Comparison of ENCODE assay signal across 23 cellular contexts in the genomic region with DNA sequence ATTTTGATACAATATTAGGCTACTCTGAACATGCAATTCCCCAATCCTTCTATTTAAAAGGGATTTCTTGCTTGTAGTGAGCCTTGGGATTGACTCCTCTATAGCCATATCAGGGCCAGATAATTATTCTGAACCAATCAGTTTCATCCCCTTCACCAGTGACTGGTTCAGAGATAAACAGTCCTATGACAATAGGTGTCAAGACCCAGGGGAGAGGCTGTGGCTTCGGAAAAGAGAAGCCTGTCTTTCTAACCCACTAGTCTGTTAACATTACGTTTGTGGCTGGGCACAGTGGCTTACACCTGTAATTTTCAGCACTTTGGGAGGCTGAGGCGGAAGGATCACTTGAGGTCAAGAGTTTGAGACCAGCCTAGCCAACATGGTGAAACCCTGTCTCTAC. TPM values are rescaled to one million over a fixed set of nuclear protein-coding genes. Genes with fewer than 3 reads are reported as not detected.
A peak's percentile ranks its signal among the peaks of the same experiment; 100 is the strongest.
DNase-seq lines count a peak whose midpoint lies in the region; ATAC-seq and TF ChIP-seq lines count a peak whose summit lies in the region.
"Had no signal": no experiment of that assay in that cellular context is flagged by ENCODE, and none has a peak within 500 bp of the region (broad histone marks: within the 10 kb centered on the region; RNA-seq: fewer than 3 reads in every experiment).

No MANE protein-coding gene starts in this region.

- H3K4me1 ChIP-seq in BLaER1 (peaks cover 66% of the 10 kb centered on the region), OCI-LY3 (ENCODE audit: low read length) (peaks cover 67% of the 10 kb centered on the region), endodermal cell (ENCODE audit: control insufficient read depth, insufficient read depth, low read length) (peaks cover 15% of the 10 kb centered on the region)

- H3K36me3 Mint-ChIP-seq in endodermal cell (ENCODE audit: low read depth) = no peaks in the 10 kb centered on the region
- H3K36me3 Mint-ChIP-seq in naive B cell = no peaks in the 10 kb centered on the region
- H3K36me3 Mint-ChIP-seq: CD14-positive monocyte; CD8-positive, alpha-beta memory T cell had no signal

- H3K27ac Mint-ChIP-seq in endodermal cell = no peak overlapping the region
- no peak overlapping the region for H3K27ac Mint-ChIP-seq in naive B cell
- H3K27ac Mint-ChIP-seq: CD14-positive monocyte; CD4-positive, alpha-beta T cell; CD8-positive, alpha-beta memory T cell; HFFc6 had no signal

- H3K36me3 ChIP-seq in BLaER1 = no peaks in the 10 kb centered on the region
- H3K36me3 ChIP-seq in OCI-LY3 (replicated peaks; ENCODE audit: low read depth, low read length) = no peaks in the 10 kb centered on the region
- no peaks in the 10 kb centered on the region for H3K36me3 ChIP-seq in endodermal cell (ENCODE audit: control insufficient read depth, insufficient read depth, low read length)
- H3K36me3 ChIP-seq: HAP-1 had no signal

- peak overlapping the region; percentile 93 for H3K4me2 ChIP-seq in BLaER1
- H3K4me2 ChIP-seq in OCI-LY3 (ENCODE audit: low read length) = peak overlapping the region; percentile 79
- H3K4me2 ChIP-seq: A549 had no signal

- DNase-seq in endodermal cell (peak; percentile 51), naive B cell (no peak), head of caudate nucleus (no peak), ureter (ENCODE audit: low spot score) (no peak)
- DNase-seq in activated CD4-positive, alpha-beta T cell treated with anti-CD3 and anti-CD28 coated beads, Interleukin-2, amount 50 U/mL, for 1 hour = no peak
- DNase-seq: 8988T; ACHN; AML-193; CD4-positive, alpha-beta T cell; CD8-positive, alpha-beta memory T cell; DMS 273 treated with DMSO at 0.1 percent for 48 hours; DMS79; EL; GDM1; GOT3; HFFc6 had no signal

- H3K27ac ChIP-seq in BLaER1 (no peak overlapping the region), OCI-LY3 (ENCODE audit: low read length) (peak overlapping the region; percentile 96), endodermal cell (ENCODE audit: low read depth, low read length) (no peak overlapping the region)

- no peak for TF ChIP-seq CTCF in OCI-LY3 (IDR thresholded peaks at IDR 0.05; ENCODE audit: low read depth, low read length)
- TF ChIP-seq CTCF in endodermal cell (conservative IDR thresholded peaks at IDR 0.05) = no peak

- peaks cover 13% of the 10 kb centered on the region for H4K20me1 ChIP-seq in BLaER1
- H4K20me1 ChIP-seq in OCI-LY3 (ENCODE audit: insufficient read depth, low read length) = no peaks in the 10 kb centered on the region

- H3K27me3 Mint-ChIP-seq in endodermal cell (ENCODE audit: insufficient read depth) (peaks cover 48% of the 10 kb centered on the region), naive B cell (peaks cover 13 to 25% (median 24%) of the 10 kb centered on the region in 3 donors)

- H3K4me1 Mint-ChIP-seq in endodermal cell (peaks cover 32% of the 10 kb centered on the region), naive B cell (peaks cover 48 to 77% (median 62%) of the 10 kb centered on the region in 3 donors)

- H3K9me3 ChIP-seq in BLaER1 (no peaks in the 10 kb centered on the region), OCI-LY3 (ENCODE audit: insufficient read depth, low read length) (no peaks in the 10 kb centered on the region), endodermal cell (ENCODE audit: control insufficient read depth, low read length) (no peaks in the 10 kb centered on the region)
- H3K9me3 ChIP-seq: A549, HAP-1 had no signal

- ATAC-seq in naive B cell (ENCODE audit: low read depth in 2 of 2) (no peak), HG02798 (IDR thresholded peaks at IDR 0.05; ENCODE audit: poor library complexity, unreplicated experiment) (no peak)
- ATAC-seq: A549 had no signal

- no peaks in the 10 kb centered on the region for H3K79me2 ChIP-seq in OCI-LY3 (ENCODE audit: low read length)

- 55 to 58% methylated on average over 2 to 3 of the region's 3 CpGs for WGBS in endodermal cell (ENCODE audit: insufficient coverage in 1 of 2, insufficient read length in 1 of 2), 2 experiments

- no peaks in the 10 kb centered on the region for H3K9me3 Mint-ChIP-seq in endodermal cell
- H3K9me3 Mint-ChIP-seq in naive B cell = peaks cover 0 to 2% (median 0%) of the 10 kb centered on the region in 7 donors
- H3K9me3 Mint-ChIP-seq: CD4-positive, alpha-beta T cell; CD8-positive, alpha-beta memory T cell; HFFc6 had no signal

- H3K4me3 Mint-ChIP-seq in endodermal cell (no peak overlapping the region), naive B cell (peak overlapping the region in 5 of 8 donors; percentile 32 to 81 (median 61))
- H3K4me3 Mint-ChIP-seq: CD14-positive monocyte; CD4-positive, alpha-beta T cell; CD8-positive, alpha-beta memory T cell; HFFc6 had no signal

- H3K27me3 ChIP-seq in BLaER1 = peaks cover 27% of the 10 kb centered on the region
- H3K27me3 ChIP-seq in OCI-LY3 (ENCODE audit: low read depth, low read length) = no peaks in the 10 kb centered on the region
- H3K27me3 ChIP-seq in endodermal cell (ENCODE audit: control insufficient read depth, insufficient read depth, low read length, poor library complexity, severe bottlenecking) = peaks cover 33% of the 10 kb centered on the region

- H3K4me3 ChIP-seq in BLaER1 (no peak overlapping the region), OCI-LY3 (ENCODE audit: low read length) (no peak overlapping the region), endodermal cell (ENCODE audit: low read length) (no peak overlapping the region)
- H3K4me3 ChIP-seq: A549, HAP-1 had no signal

- intact Hi-C loops in head of caudate nucleus (cut with DNase I) = no loop called here

- no peak overlapping the region for H2AFZ ChIP-seq in OCI-LY3 (ENCODE audit: low read depth, low read length)

- H3K9ac ChIP-seq in BLaER1 = no peak overlapping the region
- H3K9ac ChIP-seq in OCI-LY3 (ENCODE audit: low read length) = peak overlapping the region; percentile 72; the same call in 1 of the 2 replicates
- no peak overlapping the region for H3K9ac ChIP-seq in endodermal cell (ENCODE audit: extremely low read depth, low read length, poor library complexity, severe bottlenecking)

RNA-seq across cellular contexts. Expression of a gene that starts 6.2 kb away (rescaled TPM):
- total RNA-seq in endodermal cell = not detected
- 2.6 TPM for polyA plus RNA-seq in endodermal cell (2013, experiment 1 of 2)
- 1.9 TPM for polyA plus RNA-seq in endodermal cell (2013, experiment 2 of 2)
- polyA plus RNA-seq in naive B cell (ENCODE audit: low read depth in 6 of 6) = not detected
- 0.21 TPM for total RNA-seq in ureter
- total RNA-seq: CD4-positive, alpha-beta T cell; CD8-positive, alpha-beta memory T cell had no signal
- polyA plus RNA-seq: CD14-positive monocyte; CD8-positive, alpha-beta memory T cell had no signal

RNA-seq across cellular contexts. Expression of a gene that starts 41.8 kb away (rescaled TPM):
- under 1 TPM; 0.75 to 0.86 TPM for total RNA-seq in endodermal cell
- 0.14 TPM for polyA plus RNA-seq in endodermal cell (2013, experiment 1 of 2)
- 0.12 TPM for polyA plus RNA-seq in endodermal cell (2013, experiment 2 of 2)
- under 1 TPM in 1 of 6 donors, not detected in 5; 0.09 TPM for polyA plus RNA-seq in naive B cell (ENCODE audit: low read depth in 6 of 6)
- total RNA-seq in ureter = not detected
- total RNA-seq: HFFc6 had no signal
- polyA plus RNA-seq: BJ; CD14-positive monocyte; CD8-positive, alpha-beta memory T cell had no signal

RNA-seq across cellular contexts. Expression of a gene that starts 49.3 kb away (rescaled TPM):
- total RNA-seq in endodermal cell (under 1 TPM in 1 of 2 donors, not detected in 1; 0.29 TPM), ureter (37.4 TPM)
- 2.7 TPM for polyA plus RNA-seq in endodermal cell (2013, experiment 1 of 2)
- polyA plus RNA-seq in endodermal cell (2013, experiment 2 of 2) = 2.9 TPM
- polyA plus RNA-seq in naive B cell (ENCODE audit: low read depth in 6 of 6) = not detected
- total RNA-seq: CD4-positive, alpha-beta T cell; CD8-positive, alpha-beta memory T cell had no signal
- polyA plus RNA-seq: CD14-positive monocyte; CD8-positive, alpha-beta memory T cell had no signal

Comparison
In these comparisons a context has a peak if more than half of its experiments do, and no peak if none do; other contexts are left out.
1. RNA of a gene that starts 49.3 kb away (total RNA-seq): 37.4 TPM in ureter (single experiment); 0.29 TPM in endodermal cell; every median in the first group is over 10 times any median in the second.